31 cellular contexts compared by ENCODE assay signal in the genomic region with DNA sequence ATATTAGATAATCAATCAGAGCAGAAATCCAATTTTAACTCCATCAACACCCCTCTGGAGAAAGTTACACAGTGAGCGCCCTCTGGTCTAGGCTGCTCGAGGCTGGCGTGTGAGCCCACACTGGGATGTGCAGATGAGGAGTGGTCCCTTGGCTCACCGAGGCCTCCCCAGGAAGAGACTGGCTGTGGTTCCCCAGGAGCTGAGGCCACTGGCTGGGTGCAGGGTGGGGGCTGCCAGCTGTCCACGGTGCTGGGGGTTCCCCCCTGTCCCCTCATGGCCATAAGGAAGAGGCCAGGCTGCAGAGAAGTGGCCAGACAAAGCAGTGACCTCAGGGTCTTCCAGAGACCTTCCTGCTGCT.
"Had no signal": no experiment of that assay in that cellular context is flagged by ENCODE, and none has a peak within 500 bp of the region (broad histone marks: within the 10 kb centered on the region; RNA-seq: fewer than 3 reads in every experiment).

No MANE protein-coding gene starts in this region.

- H3K4me1 ChIP-seq: ascending aorta, breast epithelium, colonic mucosa, esophagus squamous epithelium, gastroesophageal sphincter, heart right ventricle had no signal

- H3K36me3 ChIP-seq: ascending aorta, breast epithelium, cardiac muscle cell, colonic mucosa, esophagus squamous epithelium, gastroesophageal sphincter, heart right ventricle, WERI-Rb-1 had no signal

- DNase-seq: activated B cell treated with CpG ODN at 0.5 μM for 24 hours; activated CD4-positive, alpha-beta T cell treated with anti-CD3 and anti-CD28 coated beads for 48 hours; activated CD4-positive, alpha-beta T cell treated with anti-CD3 and anti-CD28 coated beads, Interleukin-2, amount 50 U/mL, for 1 hour; activated CD4-positive, alpha-beta T cell treated with anti-CD3 and anti-CD28 coated beads, Interleukin-2, amount 50 U/mL, for 48 hours; activated CD8-positive, alpha-beta memory T cell treated with anti-CD3 and anti-CD28 coated beads for 24 hours; activated CD8-positive, alpha-beta T cell treated with anti-CD3 and anti-CD28 coated beads for 36 hours; activated gamma-delta T cell treated with Interleukin-2 at 50 U/mL for 16 hours; activated naive CD4-positive, alpha-beta T cell treated with anti-CD3 and anti-CD28 coated beads, Interleukin-2, amount 50 U/mL, for 16 hours; activated naive CD4-positive, alpha-beta T cell treated with Interleukin-2 at 50 U/mL for 16 hours; activated T-cell treated with anti-CD3 and anti-CD28 coated beads, Interleukin-2, amount 50 U/mL, for 4 hours; colonic mucosa; effector CD8-positive, alpha-beta T cell; esophagus squamous epithelium; foreskin melanocyte; heart right ventricle; T-helper 1 cell; T-helper 17 cell; T1000; WERI-Rb-1 had no signal

- H3K9me3 Mint-ChIP-seq: activated B cell treated with CpG ODN at 0.5 μM for 24 hours; activated CD8-positive, alpha-beta T cell treated with anti-CD3 and anti-CD28 coated beads for 36 hours; activated T-cell treated with anti-CD3 and anti-CD28 coated beads, Interleukin-2, amount 50 U/mL, for 4 hours; activated T-helper 1 cell treated with anti-CD3 and anti-CD28 coated beads, Interleukin-12 subunit alpha, Interleukin-12 subunit beta, Interleukin-2, Interleukin-4 antibody, amounts not matched to agents 30 ng/mL and 10 ng/mL and 1 ng/mL, durations not matched to agents 14 hours and 24 hours and 36 hours; activated T-helper 2 cell treated with anti-CD3 and anti-CD28 coated beads, Interferon-gamma antibody, Interleukin-2, Interleukin-4, amounts not matched to agents 10 μg/mL and 5 μg/mL and 100 μg/mL, durations not matched to agents 14 hours and 24 hours and 36 hours; brain; T-helper 2 cell treated with Interferon-gamma antibody and Interleukin-4, amounts not matched to agents 5 μg/mL and 100 μg/mL, for 36 hours had no signal

- H3K4me3 ChIP-seq: ascending aorta, breast epithelium, cardiac muscle cell, colonic mucosa, esophagus squamous epithelium, gastroesophageal sphincter, heart right ventricle had no signal

- H3K4me3 Mint-ChIP-seq: activated B cell treated with CpG ODN at 0.5 μM for 24 hours; activated CD8-positive, alpha-beta T cell treated with anti-CD3 and anti-CD28 coated beads for 36 hours; activated naive CD8-positive, alpha-beta T cell; activated T-cell treated with anti-CD3 and anti-CD28 coated beads, Interleukin-2, amount 50 U/mL, for 4 hours; activated T-helper 1 cell treated with anti-CD3 and anti-CD28 coated beads, Interleukin-12 subunit alpha, Interleukin-12 subunit beta, Interleukin-2, Interleukin-4 antibody, amounts not matched to agents 30 ng/mL and 10 ng/mL and 1 ng/mL, durations not matched to agents 14 hours and 24 hours and 36 hours; brain; T-helper 17 cell; T-helper 2 cell treated with Interferon-gamma antibody and Interleukin-4, amounts not matched to agents 5 μg/mL and 100 μg/mL, for 36 hours had no signal

- H3K9me3 ChIP-seq: ascending aorta, breast epithelium, colonic mucosa, esophagus squamous epithelium, gastroesophageal sphincter, heart right ventricle had no signal

- H3K27ac Mint-ChIP-seq: activated B cell treated with CpG ODN at 0.5 μM for 24 hours; activated CD8-positive, alpha-beta T cell treated with anti-CD3 and anti-CD28 coated beads for 36 hours; activated naive CD8-positive, alpha-beta T cell; activated T-helper 1 cell treated with anti-CD3 and anti-CD28 coated beads, Interleukin-12 subunit alpha, Interleukin-12 subunit beta, Interleukin-2, Interleukin-4 antibody, amounts not matched to agents 30 ng/mL and 10 ng/mL and 1 ng/mL, durations not matched to agents 14 hours and 24 hours and 36 hours; activated T-helper 2 cell treated with anti-CD3 and anti-CD28 coated beads, Interferon-gamma antibody, Interleukin-2, Interleukin-4, amounts not matched to agents 10 μg/mL and 5 μg/mL and 100 μg/mL, durations not matched to agents 14 hours and 24 hours and 36 hours; T-helper 17 cell; T-helper 2 cell treated with Interferon-gamma antibody and Interleukin-4, amounts not matched to agents 5 μg/mL and 100 μg/mL, for 36 hours had no signal

- FAIRE-seq: endometrium, endothelial cell of umbilical vein had no signal

- H3K27me3 Mint-ChIP-seq: activated B cell treated with CpG ODN at 0.5 μM for 24 hours; activated CD8-positive, alpha-beta T cell treated with anti-CD3 and anti-CD28 coated beads for 36 hours; activated naive CD8-positive, alpha-beta T cell; T-helper 17 cell had no signal

- H3K36me3 Mint-ChIP-seq: activated naive CD8-positive, alpha-beta T cell; brain had no signal

- H3K27ac ChIP-seq: ascending aorta, breast epithelium, cardiac muscle cell, colonic mucosa, epithelial cell of prostate, esophagus squamous epithelium, gastroesophageal sphincter, heart right ventricle, WERI-Rb-1 had no signal

- H3K4me1 Mint-ChIP-seq: activated B cell treated with CpG ODN at 0.5 μM for 24 hours, T-helper 17 cell had no signal

- H3K27me3 ChIP-seq: ascending aorta, colonic mucosa had no signal
